In the genomic region with DNA sequence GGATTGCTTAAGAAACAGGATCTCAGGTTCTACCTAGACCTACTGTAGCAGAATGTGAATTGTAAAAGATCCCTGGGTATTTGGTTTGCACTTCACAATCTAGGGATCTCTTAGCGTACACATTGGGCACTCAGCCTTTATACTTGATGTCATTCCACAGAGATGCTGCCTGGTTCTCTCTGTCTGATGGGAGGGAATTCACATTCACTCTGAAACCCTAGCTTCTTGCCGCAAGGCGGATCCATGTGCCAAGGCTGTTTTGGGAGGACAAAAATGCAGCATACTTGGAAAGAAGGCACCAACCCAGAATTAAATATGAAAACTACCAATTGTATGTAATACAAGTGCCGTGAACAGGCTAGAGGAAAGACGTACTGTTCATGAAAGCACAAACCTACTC, we compare ENCODE assay signal across 17 cellular contexts.
DNase-seq lines count a peak whose midpoint lies in the region; ATAC-seq, FAIRE-seq and TF ChIP-seq lines count a peak whose summit lies in the region.
"Had no signal": no experiment of that assay in that cellular context is flagged by ENCODE, and none has a peak within 500 bp of the region (broad histone marks: within the 10 kb centered on the region; RNA-seq: fewer than 3 reads in every experiment).

No MANE protein-coding gene starts in this region.

- no peaks in the 10 kb centered on the region for H3K27me3 ChIP-seq in lung (ENCODE audit: control insufficient read depth, insufficient read depth)

- H3K27ac ChIP-seq in angular gyrus (ENCODE audit: low read depth, low read length) (peak overlapping the region; percentile 29), lung (ENCODE audit: low read depth in 1 of 2, low read length in 1 of 2) (peak overlapping the region; percentile 46 to 72), temporal lobe (ENCODE audit: low read depth, low read length) (peak overlapping the region; percentile 50)

- WGBS in lung, 2 donors = 95 to 97% methylated on average over 5 of the region's 5 CpGs

- no peak for DNase-seq in GM19239 (ENCODE audit: insufficient read length, low spot score)
- no peak for DNase-seq in lung (ENCODE audit: low spot score)
- DNase-seq in stimulated activated CD4-positive, alpha-beta T cell treated with anti-CD3 and anti-CD28 coated beads, Interleukin-2, amount 100 ng/mL, for 48 hours = no peak
- DNase-seq in inferior parietal cortex (ENCODE audit: extremely low spot score) = no peak
- DNase-seq: activated CD4-positive, alpha-beta T cell treated with anti-CD3 and anti-CD28 coated beads, Interleukin-2, amount 50 U/mL, for 48 hours; activated naive CD8-positive, alpha-beta T cell treated with anti-CD3 and anti-CD28 coated beads, Interleukin-2, amount 10 ng/mL, durations not matched to agents 7 days and 5 days; activated T-cell treated with anti-CD3 and anti-CD28 coated beads, Interleukin-2, amount 50 U/mL, for 48 hours; COR-L47; effector memory CD4-positive, alpha-beta T cell; EL; naive thymus-derived CD8-positive, alpha-beta T cell; NCI-H1694; T-cell had no signal

- no peaks in the 10 kb centered on the region for H3K9me3 ChIP-seq in lung (ENCODE audit: control insufficient read depth in 2 of 2, insufficient read depth in 1 of 2, low read length in 1 of 2)

- H3K4me1 ChIP-seq in lung (ENCODE audit: control insufficient read depth in 2 of 2, insufficient read depth in 2 of 2, low read length in 2 of 2) = peaks cover 2 to 10% of the 10 kb centered on the region in 2 donors

- TF ChIP-seq CTCF in lung (IDR thresholded peaks at IDR 0.05; ENCODE audit: control extremely low read depth, extremely low read depth) = no peak

- ATAC-seq in lung (ENCODE audit: insufficient read depth, low FRiP score) = no peak
- no peak for ATAC-seq in HG03457 (IDR thresholded peaks at IDR 0.05; ENCODE audit: unreplicated experiment)
- ATAC-seq: naive thymus-derived CD8-positive, alpha-beta T cell; stimulated activated effector memory CD8-positive, alpha-beta T cell treated with anti-CD3 and anti-CD28 coated beads, Interleukin-12 subunit alpha, Interleukin-12 subunit beta, amount 100 ng/mL, for 72 hours; T-cell had no signal

- FAIRE-seq in GM19239 (lab: Jason Lieb, UNC) = peak; percentile 61

- no peak overlapping the region for H3K4me3 ChIP-seq in lung

- H3K36me3 ChIP-seq in lung (ENCODE audit: control insufficient read depth in 2 of 2, insufficient read depth in 2 of 2, low read length in 2 of 2) = no peaks in the 10 kb centered on the region
